In genomic region chr7:111510584-111511378, GRCh38 we compare ENCODE assay signal across 1 cellular context.
A peak's percentile ranks its signal among the peaks of the same experiment; 100 is the strongest.
TF ChIP-seq lines count a peak whose summit lies in the region.

No MANE protein-coding gene starts in this region.

TF ChIP-seq in K562, 482 proteins besides CTCF, POLR2A, EP300 and RAD21 (continued from another document):
- TF ChIP-seq MXD1 (CRISPR knock-in tag; IDR thresholded peaks at IDR 0.05; ENCODE audit: borderline replicate concordance, poor library complexity, severe bottlenecking) (no peak), ZC3H11A (IDR thresholded peaks at IDR 0.05; ENCODE audit: low read depth, low read length) (no peak), MNT (conservative IDR thresholded peaks at IDR 0.05) (no peak), CEBPB (tag; IDR thresholded peaks at IDR 0.05) (no peak), SRSF7 (optimal IDR thresholded peaks at IDR 0.05; ENCODE audit: low read depth, low read length) (no peak), FOXP4 (CRISPR knock-in tag; IDR thresholded peaks at IDR 0.05; ENCODE audit: borderline replicate concordance) (0 out of 2 replicates have a peak, but pooled peaks have one; percentile 63), BACH1 (tag; IDR thresholded peaks at IDR 0.05) (0 out of 2 replicates have a peak, but pooled peaks have one; percentile 10), ZNF586 (CRISPR knock-in tag; conservative IDR thresholded peaks at IDR 0.05) (no peak), AFF4 (CRISPR knock-in tag; IDR thresholded peaks at IDR 0.05) (no peak), ZNF77 (CRISPR knock-in tag; IDR thresholded peaks at IDR 0.05) (no peak), NFE2 (IDR thresholded peaks at IDR 0.05; ENCODE audit: low read depth) (0 out of 2 replicates have a peak, but pooled peaks have one; percentile 25), ATF6 (CRISPR knock-in tag; IDR thresholded peaks at IDR 0.05) (no peak), TCF7 (IDR thresholded peaks at IDR 0.05; ENCODE audit: borderline replicate concordance) (no peak)
